In genomic region chr3:77320514-77320913, GRCh38 we compare ENCODE assay signal across 8 cellular contexts.
A peak's percentile ranks its signal among the peaks of the same experiment; 100 is the strongest.
DNase-seq lines count a peak whose midpoint lies in the region; ATAC-seq, FAIRE-seq and TF ChIP-seq lines count a peak whose summit lies in the region.

No MANE protein-coding gene starts in this region.

- no peaks in the 10 kb centered on the region for H3K9me1 ChIP-seq in K562 (ENCODE audit: control insufficient read depth, insufficient read depth, low read length)

- WGBS in K562 (ENCODE audit: insufficient coverage, low coverage, missing lambda C conversion rate): 0% methylated on average over 3 of the region's 3 CpGs

- DNase-seq in CD1c-positive myeloid dendritic cell (ENCODE audit: extremely low spot score) (peak; percentile 27), K562 (ENCODE audit: extremely low read depth in 1 of 4, low spot score in 3 of 4) (peak; percentile 2 to 43 (median 6)), lower lobe of right lung (no peak), T1000 (lab: John Stamatoyannopoulos, UW) (no peak)

- no peak for TF ChIP-seq POLR2A in K562 (conservative IDR thresholded peaks at IDR 0.05)

- in situ Hi-C loops in K562 (cut with MboI): no loop called here

- H3K9ac ChIP-seq in K562 (ENCODE audit: insufficient read depth in 1 of 2, low read depth in 2 of 2, low read length in 2 of 2): no peak overlapping the region

- no peak overlapping the region for H2AFZ ChIP-seq in K562 (ENCODE audit: low read depth, low read length)

- no peak for TF ChIP-seq EP300 in K562 (IDR thresholded peaks at IDR 0.05; ENCODE audit: low read length)

- TF ChIP-seq CTCF in LNCAP (IDR thresholded peaks at IDR 0.05) (peak; percentile 72), K562 (IDR thresholded peaks at IDR 0.05 in 2 of 3, conservative IDR thresholded peaks at IDR 0.05 in 1 of 3; ENCODE audit: insufficient read depth in 2 of 3, low read depth in 1 of 3, low read length in 3 of 3) (peak; percentile 8 to 46 (median 29); a peak in 3 of 6 replicates), lower lobe of right lung (IDR thresholded peaks at IDR 0.05) (peak; percentile 59)

- no TSS peak for BruUV-seq in K562 (replicated peaks; lab: Mats Ljungman, UMichigan)

- H3K27ac ChIP-seq in K562 (ENCODE audit: extremely low read depth, low read depth, low read length) (no peak overlapping the region), lower lobe of right lung (no peak overlapping the region)

- TF ChIP-seq RAD21 in K562 (CRISPR knock-in tag; conservative IDR thresholded peaks at IDR 0.05 in 1 of 2, IDR thresholded peaks at IDR 0.05 in 1 of 2): no peak

- FAIRE-seq in K562 (lab: Jason Lieb, UNC): no peak

- no peaks in the 10 kb centered on the region for H3K27me3 ChIP-seq in K562 (ENCODE audit: control insufficient read depth in 2 of 2, insufficient read depth in 2 of 2, low read length in 2 of 2)
- H3K27me3 ChIP-seq in lower lobe of right lung (ENCODE audit: low read depth): no peaks in the 10 kb centered on the region

- no peaks in the 10 kb centered on the region for H3K4me1 ChIP-seq in K562 (replicated peaks in 1 of 2; ENCODE audit: control insufficient read depth in 2 of 2, insufficient read depth in 2 of 2, low read length in 2 of 2)
- no peaks in the 10 kb centered on the region for H3K4me1 ChIP-seq in lower lobe of right lung

- H4K20me1 ChIP-seq in K562 (replicated peaks; ENCODE audit: control insufficient read depth, insufficient read depth, low read length): no peaks in the 10 kb centered on the region

- no peak for ATAC-seq in K562
- no peak for ATAC-seq in lower lobe of right lung
- no peak for ATAC-seq in GM19328 (IDR thresholded peaks at IDR 0.05; ENCODE audit: unreplicated experiment)
- ATAC-seq in GM19324 (IDR thresholded peaks at IDR 0.05; ENCODE audit: low FRiP score, unreplicated experiment): no peak
- ATAC-seq in esophagus mucosa: no peak

- H3K9me3 ChIP-seq in K562 (replicated peaks; ENCODE audit: control insufficient read depth, insufficient read depth, low read depth, low read length): no peaks in the 10 kb centered on the region
- no peaks in the 10 kb centered on the region for H3K9me3 ChIP-seq in lower lobe of right lung

- CTCF ChIA-PET in K562 (lab: Yijun Ruan, JAX; ENCODE audit: low intra/inter-chr PET ratio): no interaction called here

- H3K4me3 ChIP-seq in K562 (no peak overlapping the region), lower lobe of right lung (no peak overlapping the region)

- H3K4me2 ChIP-seq in K562 (ENCODE audit: insufficient read depth, low read length): no peak overlapping the region

- no peaks in the 10 kb centered on the region for H3K36me3 ChIP-seq in K562 (ENCODE audit: control insufficient read depth, insufficient read depth, low read length)
- no peaks in the 10 kb centered on the region for H3K36me3 ChIP-seq in lower lobe of right lung

- intact Hi-C loops in K562 (cut with micrococcal nuclease): loop anchor here (1.0 kb wide), 1 partner anchor 282 kb away; no protein-coding TSS in a partner anchor
- intact Hi-C loops in lower lobe of right lung (cut with DNase I): no loop called here

- H3K79me2 ChIP-seq in K562 (ENCODE audit: control insufficient read depth, insufficient read depth, low read length): no peaks in the 10 kb centered on the region

- POLR2A ChIA-PET in K562 (lab: Yijun Ruan, JAX): interaction anchor here (0.7 kb wide), 1 partner anchor 11 kb away, joined by 3 read pairs; no protein-coding TSS in a partner anchor

TF ChIP-seq in K562, 482 proteins besides CTCF, POLR2A, EP300 and RAD21:
- TF ChIP-seq ZNF384 (IDR thresholded peaks at IDR 0.05; ENCODE audit: low read depth, low read length) (peak; percentile 57; the same call in 1 of the 2 replicates), SRSF7 (optimal IDR thresholded peaks at IDR 0.05; ENCODE audit: low read depth, low read length) (no peak)

Comparison
In these comparisons a context has a peak if more than half of its experiments do, and no peak if none do; other contexts are left out.
1. DNase-seq: peak in CD1c-positive myeloid dendritic cell (single experiment) and K562 (4 of 4); none in lower lobe of right lung (single experiment) and T1000 (single experiment).
2. Peak in every context shown above with its lines, with median percentiles within 50 percentile points of each other: CTCF ChIP-seq.